ENCODE assay signal across 8 cellular contexts in the genomic region with DNA sequence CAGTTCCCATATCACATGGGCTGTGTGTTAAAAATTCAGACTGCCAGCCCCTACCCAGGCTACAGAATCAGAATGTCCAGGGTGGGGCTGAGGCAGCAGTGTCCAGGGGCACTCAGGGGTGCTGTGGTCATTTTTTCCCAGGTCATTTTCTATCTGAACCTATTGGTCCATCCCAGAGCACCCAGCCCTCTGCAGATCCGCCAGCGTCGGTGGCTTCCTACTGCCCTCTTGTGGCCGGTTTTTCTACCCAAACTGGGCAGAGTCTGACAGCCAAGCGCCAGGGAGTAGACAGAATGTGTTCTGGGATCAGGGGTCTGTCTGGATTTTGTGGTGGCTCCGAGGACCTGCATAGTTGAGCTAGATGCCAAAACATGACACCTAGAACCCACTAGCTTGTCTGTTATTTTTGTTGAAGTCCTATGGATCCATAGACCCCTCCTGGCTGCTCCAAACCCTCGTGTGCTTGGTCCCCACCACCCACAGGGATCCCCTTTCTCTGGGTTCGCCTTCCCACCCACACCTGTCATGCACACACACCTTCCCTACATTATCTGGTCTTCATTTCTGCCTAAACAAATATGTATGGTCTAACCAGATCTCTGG. TPM values are rescaled to one million over a fixed set of nuclear protein-coding genes. Genes with fewer than 3 reads are reported as not detected.
A peak's percentile ranks its signal among the peaks of the same experiment; 100 is the strongest.
DNase-seq lines count a peak whose midpoint lies in the region; ATAC-seq, FAIRE-seq and TF ChIP-seq lines count a peak whose summit lies in the region.

No MANE protein-coding gene starts in this region.

- ATAC-seq in GM21723 (IDR thresholded peaks at IDR 0.05; ENCODE audit: unreplicated experiment) (peak; percentile 46), GM19023 (IDR thresholded peaks at IDR 0.05; ENCODE audit: unreplicated experiment) (no peak)

- TF ChIP-seq CTCF in VCaP (conservative IDR thresholded peaks at IDR 0.05) (peak; percentile 90), keratinocyte (optimal IDR thresholded peaks at IDR 0.05 in 1 of 3, IDR thresholded peaks at IDR 0.05 in 1 of 3, conservative IDR thresholded peaks at IDR 0.05 in 1 of 3; ENCODE audit: extremely low read depth in 1 of 3, insufficient read depth in 2 of 3, low read length in 3 of 3) (peak; percentile 68 to 86 (median 77))

- H3K9me3 ChIP-seq in BLaER1 treated with 17β-estradiol and CSF1 and Interleukin-3, amounts not matched to agents 10 nM and 100 nM (replicated peaks in 1 of 11), result no peaks in the 10 kb centered on the region
- no peaks in the 10 kb centered on the region for H3K9me3 ChIP-seq in keratinocyte (ENCODE audit: control insufficient read depth, low read depth, low read length)

- no peak overlapping the region; a peak in 1 of 22 replicates for H3K9ac ChIP-seq in BLaER1 treated with 17β-estradiol and CSF1 and Interleukin-3, amounts not matched to agents 10 nM and 100 nM
- H3K9ac ChIP-seq in keratinocyte (ENCODE audit: control insufficient read depth, extremely low read depth, insufficient read depth, low read length), result no peak overlapping the region

- in situ Hi-C loops in T47D (cut with HindIII; ENCODE audit: low pct_unique_long_range_greater_than_20kb, low sequenced_read_pairs), result no loop called here

- H3K9me1 ChIP-seq in keratinocyte (ENCODE audit: control insufficient read depth, extremely low read depth, insufficient read depth, low read length), result no peaks in the 10 kb centered on the region

- H3K4me2 ChIP-seq in BLaER1 treated with 17β-estradiol and CSF1 and Interleukin-3, amounts not matched to agents 10 nM and 100 nM, result peak overlapping the region in 10 of 11 experiments; percentile 61 to 94 (median 82); a peak in 15 of 22 replicates
- no peak overlapping the region for H3K4me2 ChIP-seq in keratinocyte (ENCODE audit: control insufficient read depth, extremely low read depth, insufficient read depth, low read depth, low read length)

- H2AFZ ChIP-seq in keratinocyte (ENCODE audit: control insufficient read depth, low read length), result no peak overlapping the region

- no peaks in the 10 kb centered on the region for H3K36me3 ChIP-seq in BLaER1 treated with 17β-estradiol and CSF1 and Interleukin-3, amounts not matched to agents 10 nM and 100 nM
- H3K36me3 ChIP-seq in keratinocyte (ENCODE audit: control insufficient read depth in 2 of 2, extremely low read depth in 1 of 2, insufficient read depth in 2 of 2, low read length in 2 of 2), result no peaks in the 10 kb centered on the region

- no peak overlapping the region for H3K4me3 ChIP-seq in BLaER1 treated with 17β-estradiol and CSF1 and Interleukin-3, amounts not matched to agents 10 nM and 100 nM
- no peak overlapping the region for H3K4me3 ChIP-seq in keratinocyte (ENCODE audit: control insufficient read depth in 2 of 3, extremely low read depth in 1 of 3, insufficient read depth in 2 of 3, low read depth in 1 of 3, low read length in 3 of 3)

- H3K27me3 ChIP-seq in BLaER1 treated with 17β-estradiol and CSF1 and Interleukin-3, amounts not matched to agents 10 nM and 100 nM, result no peaks in the 10 kb centered on the region; a peak in 1 of 22 replicates
- H3K27me3 ChIP-seq in keratinocyte (ENCODE audit: control insufficient read depth, extremely low read depth, insufficient read depth, low read length), result no peaks in the 10 kb centered on the region

- no peaks in the 10 kb centered on the region for H4K20me1 ChIP-seq in BLaER1 treated with 17β-estradiol and CSF1 and Interleukin-3, amounts not matched to agents 10 nM and 100 nM
- no peaks in the 10 kb centered on the region for H4K20me1 ChIP-seq in keratinocyte (ENCODE audit: control insufficient read depth, extremely low read depth, insufficient read depth, low read length)

- peaks cover 29 to 60% (median 34%) of the 10 kb centered on the region in 10 experiments for H3K4me1 ChIP-seq in BLaER1 treated with 17β-estradiol and CSF1 and Interleukin-3, amounts not matched to agents 10 nM and 100 nM
- H3K4me1 ChIP-seq in keratinocyte (ENCODE audit: control insufficient read depth, extremely low read depth, insufficient read depth, low read length), result peaks cover 5% of the 10 kb centered on the region

- H3K79me2 ChIP-seq in keratinocyte (ENCODE audit: control insufficient read depth, insufficient read depth, low read length), result no peaks in the 10 kb centered on the region

- peak overlapping the region in 1 of 11 experiments; percentile 54; a peak in 1 of 22 replicates for H3K27ac ChIP-seq in BLaER1 treated with 17β-estradiol and CSF1 and Interleukin-3, amounts not matched to agents 10 nM and 100 nM
- H3K27ac ChIP-seq in VCaP (peak overlapping the region; percentile 20; the same call in 1 of the 2 replicates), keratinocyte (ENCODE audit: control insufficient read depth, insufficient read depth, low read length) (no peak overlapping the region)

- dilution Hi-C loops in keratinocyte (cut with MboI; ENCODE audit: extremely low pct_ligation_motif_present, low sequenced_read_pairs), result no loop called here

- FAIRE-seq in keratinocyte (lab: Jason Lieb, UNC), result peak; percentile 13

- peak; percentile 15 for DNase-seq in NCI-H2107 (lab: John Stamatoyannopoulos, UW)
- DNase-seq in T47D (ENCODE audit: low read depth in 1 of 2, low spot score in 1 of 2), result peak; percentile 45 to 69
- no peak for DNase-seq in keratinocyte (ENCODE audit: low read depth, low spot score)
- DNase-seq in stimulated activated CD4-positive, alpha-beta T cell treated with anti-CD3 and anti-CD28 coated beads, Interleukin-1b, Interleukin-23, amount 100 ng/mL, for 24 hours (ENCODE audit: low read depth in 4 of 4, low spot score in 1 of 4), result peak; percentile 44 to 61 (median 54)

RNA-seq across cellular contexts. Expression of a gene that starts 34.1 kb away (rescaled TPM):
- 6.2 to 9.3 TPM (median 7.1 TPM) in 3 replicates for polyA plus RNA-seq in keratinocyte
- polyA plus RNA-seq in keratinocyte (2011; ENCODE audit: low read depth), result 0.89 TPM
- 4.7 and 9.4 TPM in 2 replicates for polyA plus RNA-seq in keratinocyte (2011; cell fraction: cytosol; rRNA removed)
- polyA plus RNA-seq in keratinocyte (2011; cell fraction: nucleus; rRNA removed), result 11.7 and 15.4 TPM in 2 replicates
- polyA plus RNA-seq in keratinocyte (2012; ENCODE audit: low replicate concordance), result 1.7 and 5.9 TPM in 2 replicates
- polyA minus RNA-seq in keratinocyte, result 2.9 to 3.7 TPM in 2 of 3 replicates, not detected in the other
- polyA minus RNA-seq in keratinocyte (2011; cell fraction: cytosol; rRNA and poly(A)+ RNA removed), result 2.3 TPM
- polyA minus RNA-seq in keratinocyte (2011; cell fraction: nucleus; rRNA and poly(A)+ RNA removed), result 3.8 and 13.7 TPM in 2 replicates
